8 cellular contexts compared by ENCODE assay signal in genomic region chr17:44758414-44759095, GRCh38. TPM values are rescaled to one million over a fixed set of nuclear protein-coding genes. Genes with fewer than 3 reads are reported as not detected.
A peak's percentile ranks its signal among the peaks of the same experiment; 100 is the strongest.
DNase-seq lines count a peak whose midpoint lies in the region; ATAC-seq, FAIRE-seq and TF ChIP-seq lines count a peak whose summit lies in the region.

TSS of gene ADAM11 (plus strand) at chr17:44758988. CDS start at chr17:44759200, 212 bp downstream.

- TF ChIP-seq POLR2A in heart left ventricle (IDR thresholded peaks at IDR 0.05), result no peak

- H3K4me3 ChIP-seq in WERI-Rb-1 (ENCODE audit: low read depth, low read length), result peak within 1 kb of the TSS; percentile 62
- peak within 1 kb of the TSS; percentile 29 to 64 (median 54) for H3K4me3 ChIP-seq in heart left ventricle
- H3K4me3 ChIP-seq in small intestine (ENCODE audit: low read depth in 1 of 2, low read length in 2 of 2), result peak within 1 kb of the TSS; percentile 26 to 50

- TF ChIP-seq CTCF in WERI-Rb-1 (IDR thresholded peaks at IDR 0.05; ENCODE audit: low read depth, low read length), result no peak
- TF ChIP-seq CTCF in heart left ventricle (IDR thresholded peaks at IDR 0.05), result no peak

- no peaks in the 10 kb centered on the region for H3K27me3 ChIP-seq in WERI-Rb-1 (ENCODE audit: insufficient read depth, low read depth, severe bottlenecking)
- peaks cover 4 to 32% (median 13%) of the 10 kb centered on the region in 9 donors for H3K27me3 ChIP-seq in heart left ventricle
- peaks cover 2 to 21% of the 10 kb centered on the region in 2 donors for H3K27me3 ChIP-seq in small intestine (ENCODE audit: control insufficient read depth in 2 of 2, insufficient read depth in 2 of 2, low read length in 2 of 2)

- FAIRE-seq in small intestine (lab: Jason Lieb, UNC), result no peak

- intact Hi-C loops in heart left ventricle (cut with DNase I), result loop anchor here in 1 of 10 donors (10.0 kb wide), 1 partner anchor 64 kb away; no protein-coding TSS in a partner anchor

- H3K9me3 ChIP-seq in WERI-Rb-1 (ENCODE audit: severe bottlenecking) (no peaks in the 10 kb centered on the region), heart left ventricle (no peaks in the 10 kb centered on the region), small intestine (ENCODE audit: control insufficient read depth, low read depth) (no peaks in the 10 kb centered on the region)

- ATAC-seq in heart left ventricle, result peak in 2 of 4 donors; percentile 4 to 53
- ATAC-seq in GM21367 (IDR thresholded peaks at IDR 0.05; ENCODE audit: unreplicated experiment), result no peak

- H3K36me3 ChIP-seq in WERI-Rb-1 (0 out of 2 replicates have a peak, but pooled peaks cover 3% of the 10 kb centered on the region), heart left ventricle (no peaks in the 10 kb centered on the region), small intestine (ENCODE audit: control insufficient read depth in 2 of 2, insufficient read depth in 2 of 2, low read length in 2 of 2) (no peaks in the 10 kb centered on the region)

- peaks cover 0 to 28% (median 9%) of the 10 kb centered on the region in 12 donors for H3K4me1 ChIP-seq in heart left ventricle
- H3K4me1 ChIP-seq in small intestine (ENCODE audit: control insufficient read depth in 2 of 2, insufficient read depth in 1 of 2, low read depth in 1 of 2, low read length in 1 of 2), result no peaks in the 10 kb centered on the region

- DNase-seq in NCI-H1105 treated with DMSO at 0.1 percent for 48 hours (lab: John Stamatoyannopoulos, UW) (peak; percentile 1), NCI-H1105 (lab: John Stamatoyannopoulos, UW) (no peak), WERI-Rb-1 (no peak), heart left ventricle (peak in 1 of 5 donors; percentile 33), small intestine (no peak), NCI-H82 (lab: John Stamatoyannopoulos, UW) (no peak)
- no peak for DNase-seq in stimulated activated CD4-positive, alpha-beta T cell treated with anti-CD3 and anti-CD28 coated beads, Interleukin-2, amount 100 ng/mL, for 48 hours

- 2 to 5% (median 3%) methylated on average over 43 to 76 of the region's 76 CpGs for WGBS in heart left ventricle, 4 donors
- WGBS in small intestine, 3 donors, result 5 to 12% (median 5%) methylated on average over 26 to 76 of the region's 76 CpGs

- peak within 1 kb of the TSS; percentile 8; the same call in 1 of the 2 replicates for H3K27ac ChIP-seq in WERI-Rb-1
- peak within 1 kb of the TSS in 5 of 12 donors; percentile 14 to 55 (median 33) for H3K27ac ChIP-seq in heart left ventricle
- no peak within 1 kb of the TSS for H3K27ac ChIP-seq in small intestine (ENCODE audit: low read depth in 1 of 2, low read length in 1 of 2)

RNA-seq across cellular contexts. Expression of gene ADAM11, which starts in this region (rescaled TPM):
- total RNA-seq in heart left ventricle, result 10 to 100 TPM in 6 of 9 donors, 1 to 10 TPM in 3; 6.6 to 24.6 (median 12.6) TPM
- 1 to 10 TPM; 1.8 to 9.3 TPM for polyA plus RNA-seq in heart left ventricle
- under 1 TPM in 1 of 3 donors, not detected in 2; 0.15 TPM for polyA plus RNA-seq in small intestine
